ENCODE assay signal across 8 cellular contexts in the genomic region with DNA sequence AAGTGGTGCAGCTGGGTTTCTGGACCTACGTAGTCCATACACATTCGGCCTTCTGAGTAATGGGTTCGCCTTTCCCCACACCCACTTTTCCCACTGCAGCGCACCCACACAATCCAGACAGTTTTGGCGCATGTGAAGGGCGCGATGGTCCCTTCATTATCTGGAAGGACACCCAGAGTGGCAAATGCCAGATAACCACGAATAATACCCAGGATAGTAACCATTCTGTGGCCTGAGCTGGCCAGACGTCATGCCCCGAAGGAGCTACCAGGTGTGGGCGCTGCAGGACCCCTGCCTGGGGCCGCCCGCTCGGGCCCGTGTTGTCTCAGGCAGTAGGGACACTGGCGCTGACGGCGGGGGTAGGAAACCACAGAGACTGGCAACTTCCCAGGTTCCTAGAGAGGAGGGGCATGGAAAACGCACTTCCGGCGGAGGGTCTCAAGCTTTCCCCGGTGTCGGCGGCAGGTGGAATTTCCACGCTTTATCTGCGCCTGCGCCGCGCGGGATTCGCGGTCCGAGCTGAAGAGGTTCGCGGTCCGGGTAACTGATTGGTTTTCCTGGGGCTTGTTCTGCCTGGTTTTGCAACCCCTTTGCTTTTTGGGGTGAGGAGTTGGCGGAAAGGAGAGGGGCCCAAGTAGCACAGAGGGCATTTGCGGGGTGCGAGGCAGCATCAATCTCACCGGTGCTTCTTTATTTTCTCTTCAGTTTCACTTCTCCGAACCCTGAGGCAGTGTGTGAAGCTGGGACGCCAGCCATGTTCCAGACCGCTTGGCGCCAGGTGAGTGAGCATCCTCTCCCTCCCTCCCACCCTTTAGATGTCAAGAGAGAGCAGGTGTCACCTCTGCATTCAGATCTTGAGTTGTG. TPM values are rescaled to one million over a fixed set of nuclear protein-coding genes. Genes with fewer than 3 reads are reported as not detected.
DNase-seq lines count a peak whose midpoint lies in the region; ATAC-seq and TF ChIP-seq lines count a peak whose summit lies in the region.

A gene (plus strand): TSS at position 441 of the 864 bp plus-strand sequence. CDS start 314 bp downstream, at position 755.

- peak within 1 kb of the TSS; percentile 63 to 88 (median 85) for H3K9ac ChIP-seq in subcutaneous abdominal adipose tissue (ENCODE audit: low read length in 5 of 5)

- peaks cover 0 to 6% (median 0%) of the 10 kb centered on the region in 5 donors for H3K36me3 ChIP-seq in subcutaneous abdominal adipose tissue (ENCODE audit: control insufficient read depth in 5 of 5, insufficient read depth in 5 of 5, low read length in 5 of 5)

- peak within 1 kb of the TSS; percentile 78 to 94 (median 91) for H3K4me3 ChIP-seq in subcutaneous abdominal adipose tissue (ENCODE audit: low read depth in 1 of 5, low read length in 5 of 5)

- H3K27me3 Mint-ChIP-seq in neural crest cell (ENCODE audit: low read depth) = peaks cover 8% of the 10 kb centered on the region

- ATAC-seq in GM19467 (IDR thresholded peaks at IDR 0.05; ENCODE audit: unreplicated experiment) (peak; percentile 65), foreskin keratinocyte (peak; percentile 33)

- H3K27ac ChIP-seq in foreskin keratinocyte = no peak within 1 kb of the TSS
- peak within 1 kb of the TSS; percentile 38 for H3K27ac ChIP-seq in subcutaneous abdominal adipose tissue (ENCODE audit: low read depth, low read length)

- H3K4me1 Mint-ChIP-seq in neural crest cell = peaks cover 12% of the 10 kb centered on the region

- H3K36me3 Mint-ChIP-seq in neural crest cell (ENCODE audit: low read depth) = peaks cover 11% of the 10 kb centered on the region

- TF ChIP-seq CTCF in foreskin keratinocyte (conservative IDR thresholded peaks at IDR 0.05) (peak; percentile 23), neural crest cell (conservative IDR thresholded peaks at IDR 0.05) (peak; percentile 53)

- peak within 1 kb of the TSS; percentile 78 for H3K27ac Mint-ChIP-seq in neural crest cell (ENCODE audit: unreplicated experiment)

- H3K27me3 ChIP-seq in foreskin keratinocyte = no peaks in the 10 kb centered on the region
- no peaks in the 10 kb centered on the region for H3K27me3 ChIP-seq in subcutaneous abdominal adipose tissue (ENCODE audit: control insufficient read depth in 5 of 5, insufficient read depth in 4 of 5, low read length in 5 of 5)

- peak within 1 kb of the TSS; percentile 97 for H3K4me3 Mint-ChIP-seq in neural crest cell

- H3K4me1 ChIP-seq in foreskin keratinocyte (peaks cover 16% of the 10 kb centered on the region), subcutaneous abdominal adipose tissue (ENCODE audit: control insufficient read depth in 5 of 5, insufficient read depth in 5 of 5, low read length in 5 of 5) (peaks cover 2 to 25% (median 17%) of the 10 kb centered on the region in 5 donors)

- H3K9me3 ChIP-seq in subcutaneous abdominal adipose tissue (ENCODE audit: control insufficient read depth in 5 of 5, low read length in 5 of 5) = no peaks in the 10 kb centered on the region

- DNase-seq in CMK (ENCODE audit: low read depth) (peak; percentile 85), HUDEP-2 (lab: John Stamatoyannopoulos, UW; ENCODE audit: unreplicated experiment in 76 of 76) (peak in 74 of 76 experiments; percentile 8 to 83 (median 60)), RKO (ENCODE audit: low spot score) (peak; percentile 62), foreskin keratinocyte (no peak), neural crest cell (ENCODE audit: low read depth, low spot score) (peak; percentile 77)
- DNase-seq in activated effector memory CD4-positive, alpha-beta T cell treated with Interleukin-2 at 50 U/mL for 16 hours = peak; percentile 25

- H3K9me3 Mint-ChIP-seq in neural crest cell = peaks cover 2% of the 10 kb centered on the region

RNA-seq across cellular contexts. Expression of the gene that starts here (rescaled TPM):
- total RNA-seq in foreskin keratinocyte (1.1 and 1.3 TPM in 2 replicates), neural crest cell (22.0 and 24.0 TPM in 2 replicates)
- polyA plus RNA-seq in foreskin keratinocyte = 0.34 and 0.40 TPM in 2 replicates

Comparison
In these comparisons a context has a peak if more than half of its experiments do, and no peak if none do; other contexts are left out.
1. RNA of the gene that starts here (total RNA-seq): 22.0 to 24.0 TPM in neural crest cell; 1.1 to 1.3 TPM in foreskin keratinocyte; every median in the first group is over 10 times any median in the second.
2. DNase-seq: peak in CMK (single experiment), HUDEP-2 (74 of 76), RKO (single experiment), activated effector memory CD4-positive, alpha-beta T cell treated with Interleukin-2 at 50 U/mL for 16 hours (single experiment) and neural crest cell (single experiment); none in foreskin keratinocyte (0 of 2).